ENCODE assay signal across 2 cellular contexts in genomic region chr17:4049546-4049945, GRCh38.
TF ChIP-seq lines count a peak whose summit lies in the region.

No MANE protein-coding gene starts in this region.

TF ChIP-seq in A549, 52 proteins besides CTCF, POLR2A, EP300 and RAD21 (continued from another document):
- peak; percentile 62; the same call in 1 of the 2 replicates for TF ChIP-seq REST (IDR thresholded peaks at IDR 0.05)

TF ChIP-seq in IMR-90, 13 proteins besides CTCF, POLR2A, EP300 and RAD21 (continued from another document):
- TF ChIP-seq USF2 (IDR thresholded peaks at IDR 0.05; ENCODE audit: low read depth, low read length): no peak
- no peak for TF ChIP-seq SMC3 (IDR thresholded peaks at IDR 0.05; ENCODE audit: low read depth, low read length)
- TF ChIP-seq MAZ (IDR thresholded peaks at IDR 0.05; ENCODE audit: borderline replicate concordance, low read depth, low read length): no peak
- no peak for TF ChIP-seq CEBPB (IDR thresholded peaks at IDR 0.05; ENCODE audit: low read depth, low read length)
- TF ChIP-seq, protein P1, sequence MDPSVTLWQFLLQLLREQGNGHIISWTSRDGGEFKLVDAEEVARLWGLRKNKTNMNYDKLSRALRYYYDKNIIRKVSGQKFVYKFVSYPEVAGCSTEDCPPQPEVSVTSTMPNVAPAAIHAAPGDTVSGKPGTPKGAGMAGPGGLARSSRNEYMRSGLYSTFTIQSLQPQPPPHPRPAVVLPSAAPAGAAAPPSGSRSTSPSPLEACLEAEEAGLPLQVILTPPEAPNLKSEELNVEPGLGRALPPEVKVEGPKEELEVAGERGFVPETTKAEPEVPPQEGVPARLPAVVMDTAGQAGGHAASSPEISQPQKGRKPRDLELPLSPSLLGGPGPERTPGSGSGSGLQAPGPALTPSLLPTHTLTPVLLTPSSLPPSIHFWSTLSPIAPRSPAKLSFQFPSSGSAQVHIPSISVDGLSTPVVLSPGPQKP (IDR thresholded peaks at IDR 0.05; ENCODE audit: borderline replicate concordance, low read depth, low read length): no peak
- no peak for TF ChIP-seq FOS (IDR thresholded peaks at IDR 0.05; ENCODE audit: low read depth, low read length)
